ENCODE assay signal across 1 cellular context in the genomic region with DNA sequence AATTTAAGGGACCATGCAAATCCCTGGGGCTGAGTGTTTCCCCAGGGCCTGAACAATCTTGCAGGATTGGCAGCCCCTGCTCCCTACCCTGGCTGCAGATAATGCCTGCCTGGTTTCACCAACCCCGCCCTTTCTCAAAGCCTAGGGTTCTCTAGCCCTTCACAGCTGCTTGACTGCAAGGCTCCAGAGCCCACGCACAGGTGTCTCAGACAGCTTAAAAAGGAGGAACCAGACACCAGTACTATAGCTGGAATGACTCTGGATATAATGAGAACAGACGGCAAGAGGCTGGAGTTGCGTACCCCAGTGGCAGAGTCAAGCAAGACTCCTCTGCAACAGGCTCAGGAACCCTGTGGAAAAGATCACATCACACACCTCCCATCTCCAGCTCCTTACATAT.
A peak's percentile ranks its signal among the peaks of the same experiment; 100 is the strongest.
TF ChIP-seq lines count a peak whose summit lies in the region.

No MANE protein-coding gene starts in this region.

TF ChIP-seq in GM12878, 131 proteins besides CTCF, POLR2A, EP300 and RAD21:
- TF ChIP-seq EGR1 (IDR thresholded peaks at IDR 0.05; ENCODE audit: borderline replicate concordance in 1 of 2, low read depth in 2 of 2, low read length in 2 of 2) (0 out of 3 replicates have a peak, but pooled peaks of 1 of the 2 experiments have one; percentile 10), TCF12 (IDR thresholded peaks at IDR 0.05; ENCODE audit: low read depth, low read length) (peak; percentile 75), ATF2 (IDR thresholded peaks at IDR 0.05; ENCODE audit: low read length) (0 out of 2 replicates have a peak, but pooled peaks have one; percentile 26), ZBTB40 (IDR thresholded peaks at IDR 0.05; ENCODE audit: borderline replicate concordance) (no peak), TAF1 (IDR thresholded peaks at IDR 0.05; ENCODE audit: borderline replicate concordance, low read depth, low read length) (no peak), RFX5 (IDR thresholded peaks at IDR 0.05; ENCODE audit: low read depth, low read length) (no peak)
